ENCODE assay signal across 8 cellular contexts in the genomic region with DNA sequence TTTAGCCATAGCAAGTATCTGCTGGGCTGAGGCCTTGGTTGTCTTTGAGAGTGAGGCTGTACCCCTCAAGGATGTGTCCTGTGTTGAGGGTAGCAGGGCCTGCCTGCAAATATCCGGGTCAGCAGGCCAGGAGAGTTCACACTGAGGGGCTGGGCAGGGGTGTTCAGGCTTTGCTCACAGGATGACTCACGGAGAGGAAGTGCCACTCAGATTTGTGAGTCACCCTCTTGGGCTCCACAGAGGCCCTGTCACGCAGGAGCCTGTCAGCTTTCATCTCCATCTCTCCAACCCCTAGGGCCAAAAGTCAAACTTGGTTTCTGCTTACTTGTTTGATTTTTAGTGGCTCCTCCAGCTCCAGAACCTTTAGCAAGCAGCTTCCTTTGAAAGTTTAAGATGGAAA.
DNase-seq lines count a peak whose midpoint lies in the region; ATAC-seq, FAIRE-seq and TF ChIP-seq lines count a peak whose summit lies in the region.

No MANE protein-coding gene starts in this region.

- H3K18ac ChIP-seq in mesenchymal stem cell (ENCODE audit: low read depth in 1 of 2, low read length in 2 of 2), result peak overlapping the region in 1 of 2 experiments; percentile 67

- TF ChIP-seq EP300 in GM12878 (IDR thresholded peaks at IDR 0.05; ENCODE audit: borderline replicate concordance in 1 of 2, control insufficient read depth in 1 of 2, low read depth in 2 of 2, low read length in 2 of 2), result peak; percentile 54 to 87; a peak in 2 of 4 replicates

- H2AK5ac ChIP-seq in mesenchymal stem cell (ENCODE audit: low read length, severe bottlenecking), result no peak overlapping the region

- H2AFZ ChIP-seq in GM12878 (ENCODE audit: control insufficient read depth, low read depth, low read length), result peak overlapping the region; percentile 91
- H2AFZ ChIP-seq in mesenchymal stem cell (ENCODE audit: low read depth, low read length), result no peak overlapping the region

- ATAC-seq in HG03135 (IDR thresholded peaks at IDR 0.05; ENCODE audit: unreplicated experiment) (peak; percentile 98), SK-N-SH treated with all-trans-retinoic acid at 6 μM for 48 hours (peak; percentile 93), GM12878 (peak; percentile 100)

- H4K91ac ChIP-seq in mesenchymal stem cell (ENCODE audit: low read length), result no peak overlapping the region

- no peak overlapping the region for H2BK120ac ChIP-seq in mesenchymal stem cell (ENCODE audit: low read depth, low read length)

- POLR2A ChIA-PET in GM12878 (lab: Charles Lee), result no interaction called here

- CTCF ChIA-PET in GM12878 (lab: Yijun Ruan, JAX), result interaction anchor here (1.2 to 1.7 kb wide), 3 partner anchors 13 to 81 kb away, joined by 4 to 6 read pairs (median 5); no protein-coding TSS in a partner anchor

- in situ Hi-C loops in GM12878 (cut with MboI), result no loop called here

- H3K4ac ChIP-seq in mesenchymal stem cell (ENCODE audit: low read depth in 1 of 2, low read length in 2 of 2), result peak overlapping the region in 1 of 2 experiments; percentile 19

- H3K36me3 ChIP-seq in GM12878 (ENCODE audit: control insufficient read depth in 2 of 2, insufficient read depth in 2 of 2, low read length in 1 of 2) (no peaks in the 10 kb centered on the region), mesenchymal stem cell (ENCODE audit: control insufficient read depth in 1 of 2, insufficient read depth in 2 of 2, low read depth in 1 of 2, low read length in 2 of 2) (no peaks in the 10 kb centered on the region)

- SMC1A ChIA-PET in GM12878 (lab: Charles Lee; ENCODE audit: uncharacterized antibody, unreplicated experiment), result interaction anchor here (0.8 to 3.4 kb wide), 15 partner anchors 9 to 251 kb away, joined by 3 to 10 read pairs (median 4); no protein-coding TSS in a partner anchor

- H3K27ac ChIP-seq in GM12878 (ENCODE audit: control insufficient read depth, insufficient read depth) (peak overlapping the region; percentile 35), mesenchymal stem cell (ENCODE audit: low read length, poor library complexity, severe bottlenecking) (no peak overlapping the region)

- FAIRE-seq in GM12878 (lab: Jason Lieb, UNC), result no peak

- H3K4me1 ChIP-seq in GM12878 (ENCODE audit: control insufficient read depth, insufficient read depth, low read length) (peaks cover 14% of the 10 kb centered on the region), mesenchymal stem cell (ENCODE audit: control insufficient read depth, insufficient read depth, low read depth, low read length) (peaks cover 3% of the 10 kb centered on the region)

- H3K27me3 ChIP-seq in GM12878 (replicated peaks in 1 of 2; ENCODE audit: control insufficient read depth in 2 of 2, insufficient read depth in 2 of 2, low read length in 1 of 2) (no peaks in the 10 kb centered on the region), mesenchymal stem cell (ENCODE audit: control insufficient read depth in 1 of 2, insufficient read depth in 1 of 2, low read length in 2 of 2) (no peaks in the 10 kb centered on the region)

- peak overlapping the region; percentile 44 for H3K4me2 ChIP-seq in GM12878 (ENCODE audit: control insufficient read depth, insufficient read depth)
- no peak overlapping the region for H3K4me2 ChIP-seq in mesenchymal stem cell (ENCODE audit: low read length, poor library complexity, severe bottlenecking)

- RAD21 ChIA-PET in GM12878 (lab: Charles Lee; ENCODE audit: unreplicated experiment), result interaction anchor here (1.3 to 3.5 kb wide), 6 partner anchors 54 to 201 kb away, joined by 3 to 19 read pairs (median 4); no protein-coding TSS in a partner anchor

- BruUV-seq in GM12878 (replicated peaks; lab: Mats Ljungman, UMichigan), result no TSS peak

- peak overlapping the region; percentile 55 for H4K8ac ChIP-seq in mesenchymal stem cell (ENCODE audit: low read length)

- peak; percentile 2; the same call in 1 of the 2 replicates for TF ChIP-seq RAD21 in GM12878 (IDR thresholded peaks at IDR 0.05; ENCODE audit: insufficient read depth, low read depth, low read length)

- no peaks in the 10 kb centered on the region for H3K79me2 ChIP-seq in GM12878 (ENCODE audit: control insufficient read depth, insufficient read depth, low read length)

- H3K23ac ChIP-seq in mesenchymal stem cell (ENCODE audit: low read length in 2 of 2), result no peak overlapping the region

- no peaks in the 10 kb centered on the region for H3K79me1 ChIP-seq in mesenchymal stem cell (replicated peaks; ENCODE audit: low read length, poor library complexity, severe bottlenecking)

- TF ChIP-seq POLR2A in GM12878 (IDR thresholded peaks at IDR 0.05; ENCODE audit: low read depth, low read length), result peak; percentile 47; the same call in 1 of the 2 replicates

- 3% methylated on average over 3 of the region's 3 CpGs for WGBS in GM12878 (ENCODE audit: insufficient coverage, insufficient replicate concordance, low lambda C conversion rate, missing lambda C conversion rate)
- WGBS in mesenchymal stem cell, result 4% methylated on average over 3 of the region's 3 CpGs

- no peak overlapping the region for H2BK12ac ChIP-seq in mesenchymal stem cell (ENCODE audit: low read length in 2 of 2)

- peak overlapping the region; percentile 0 for H3K27ac Mint-ChIP-seq in type B pancreatic cell

- H3K14ac ChIP-seq in mesenchymal stem cell (ENCODE audit: low read length in 2 of 2), result no peak overlapping the region

- H3K9ac ChIP-seq in GM12878 (ENCODE audit: control insufficient read depth, insufficient read depth, low read length) (peak overlapping the region; percentile 21; the same call in 1 of the 2 replicates), mesenchymal stem cell (ENCODE audit: low read length) (peak overlapping the region; percentile 44)

- H3K4me3 ChIP-seq in GM12878 (no peak overlapping the region), mesenchymal stem cell (ENCODE audit: insufficient read depth in 1 of 2, low read depth in 1 of 2, low read length in 2 of 2) (no peak overlapping the region)

- peaks cover 3% of the 10 kb centered on the region for H3K27me3 Mint-ChIP-seq in type B pancreatic cell

- no peak overlapping the region for H2BK15ac ChIP-seq in mesenchymal stem cell (ENCODE audit: low read depth, poor library complexity, severe bottlenecking)

- no peaks in the 10 kb centered on the region for H4K20me1 ChIP-seq in GM12878 (ENCODE audit: control insufficient read depth, insufficient read depth)

- no peaks in the 10 kb centered on the region for H3K9me3 ChIP-seq in GM12878 (replicated peaks; ENCODE audit: control insufficient read depth, insufficient read depth, low read length)
- H3K9me3 ChIP-seq in mesenchymal stem cell (ENCODE audit: control insufficient read depth, low read length), result no peaks in the 10 kb centered on the region

- DNase-seq in AG08396 (ENCODE audit: low spot score) (peak; percentile 76), GM19238 (ENCODE audit: insufficient read length, low spot score) (peak; percentile 48), GM12878 (ENCODE audit: low read depth, low spot score) (peak; percentile 49), mesenchymal stem cell (peak; percentile 95), type B pancreatic cell (ENCODE audit: extremely low spot score, unreplicated experiment) (no peak), NCI-H510A treated with DMSO at 0.1 percent for 48 hours (lab: John Stamatoyannopoulos, UW) (no peak)

- H3K9me3 Mint-ChIP-seq in type B pancreatic cell, result peaks cover 5% of the 10 kb centered on the region

- peaks cover 18% of the 10 kb centered on the region for H3K4me1 Mint-ChIP-seq in type B pancreatic cell (ENCODE audit: unreplicated experiment)

- TF ChIP-seq CTCF in GM12878 (IDR thresholded peaks at IDR 0.05 in 2 of 3, conservative IDR thresholded peaks at IDR 0.05 in 1 of 3; ENCODE audit: control insufficient read depth in 2 of 3, extremely low read depth in 1 of 3, insufficient read depth in 1 of 3, low read depth in 3 of 3, low read length in 3 of 3) (no peak), type B pancreatic cell (conservative IDR thresholded peaks at IDR 0.05) (no peak)

- no peaks in the 10 kb centered on the region for H3K36me3 Mint-ChIP-seq in type B pancreatic cell

- intact Hi-C loops in GM12878 (cut with micrococcal nuclease; ENCODE audit: unreplicated experiment), result no loop called here

- H3K4me3 Mint-ChIP-seq in type B pancreatic cell, result no peak overlapping the region

- H2BK5ac ChIP-seq in mesenchymal stem cell (ENCODE audit: low read depth, low read length, poor library complexity, severe bottlenecking), result no peak overlapping the region

TF ChIP-seq in SK-N-SH treated with all-trans-retinoic acid at 6 μM for 48 hours, 23 proteins besides CTCF, POLR2A, EP300 and RAD21 (continues in another document):
- TF ChIP-seq SNAI2 (CRISPR knock-in tag; IDR thresholded peaks at IDR 0.05) (no peak), TOX (CRISPR knock-in tag; IDR thresholded peaks at IDR 0.05; ENCODE audit: borderline replicate concordance) (peak; percentile 39; the same call in 1 of the 2 replicates), CSDC2 (CRISPR knock-in tag; IDR thresholded peaks at IDR 0.05) (no peak), ZC3H10 (CRISPR knock-in tag; IDR thresholded peaks at IDR 0.05) (0 out of 2 replicates have a peak, but pooled peaks have one; percentile 3), ARNTL (CRISPR knock-in tag; IDR thresholded peaks at IDR 0.05; ENCODE audit: borderline replicate concordance, low read depth) (no peak)

TF ChIP-seq in GM12878, 131 proteins besides CTCF, POLR2A, EP300 and RAD21 (continues in another document):
- TF ChIP-seq STAT3 (IDR thresholded peaks at IDR 0.05; ENCODE audit: low read depth, low read length) (no peak), GABPA (IDR thresholded peaks at IDR 0.05; ENCODE audit: low read depth) (0 out of 2 replicates have a peak, but pooled peaks have one; percentile 24), RB1 (IDR thresholded peaks at IDR 0.05; ENCODE audit: borderline replicate concordance) (no peak), CHD1 (IDR thresholded peaks at IDR 0.05; ENCODE audit: low read depth, low read length) (no peak), DPF2 (IDR thresholded peaks at IDR 0.05) (peak; percentile 95), TCF12 (IDR thresholded peaks at IDR 0.05; ENCODE audit: low read depth, low read length) (peak; percentile 64; the same call in 1 of the 2 replicates), BMI1 (IDR thresholded peaks at IDR 0.05; ENCODE audit: borderline replicate concordance) (no peak), MYC (IDR thresholded peaks at IDR 0.05; ENCODE audit: insufficient read depth, insufficient read length, insufficient replicate concordance, low read length, severe bottlenecking) (no peak), GATAD2B (conservative IDR thresholded peaks at IDR 0.05; ENCODE audit: low read depth) (peak; percentile 81; the same call in 1 of the 2 replicates), NRF1 (conservative IDR thresholded peaks at IDR 0.05; ENCODE audit: low read depth, low read length) (no peak), STAT1 (conservative IDR thresholded peaks at IDR 0.05) (no peak), TBL1XR1 (IDR thresholded peaks at IDR 0.05; ENCODE audit: low read depth, low read length) (no peak)

Comparison
In these comparisons a context has a peak if more than half of its experiments do, and no peak if none do; other contexts are left out.
1. DNase-seq: peak in AG08396 (single experiment), GM19238 (single experiment), GM12878 (single experiment) and mesenchymal stem cell (single experiment); none in type B pancreatic cell (single experiment) and NCI-H510A treated with DMSO at 0.1 percent for 48 hours (single experiment).
2. Peak in every context shown above with its lines, with median percentiles within 50 percentile points of each other: ATAC-seq.